Comparison of ENCODE assay signal across 17 cellular contexts in genomic region chr9:133424187-133424586, GRCh38. TPM values are rescaled to one million over a fixed set of nuclear protein-coding genes. Genes with fewer than 3 reads are reported as not detected.
DNase-seq lines count a peak whose midpoint lies in the region; ATAC-seq, FAIRE-seq and TF ChIP-seq lines count a peak whose summit lies in the region.
"Had no signal": no experiment of that assay in that cellular context is flagged by ENCODE, and none has a peak within 500 bp of the region (broad histone marks: within the 10 kb centered on the region; RNA-seq: fewer than 3 reads in every experiment).

No MANE protein-coding gene starts in this region.

- no peak for TF ChIP-seq CTCF in RWPE2 (IDR thresholded peaks at IDR 0.05; ENCODE audit: poor library complexity, severe bottlenecking)

- H3K4me3 ChIP-seq in H7 (ENCODE audit: insufficient read depth, low read depth, low read length) (no peak overlapping the region), RWPE2 (ENCODE audit: severe bottlenecking) (no peak overlapping the region), skeletal muscle tissue (ENCODE audit: low read length in 3 of 3) (no peak overlapping the region)
- H3K4me3 ChIP-seq: A549, GM12878, HAP-1 had no signal

- no peak for FAIRE-seq in urothelium cell line (lab: Jason Lieb, UNC)
- FAIRE-seq: A549, GM12878, H1 had no signal

- H3K27me3 ChIP-seq in H7 (ENCODE audit: control insufficient read depth, insufficient read depth, low read length) (peaks cover 2% of the 10 kb centered on the region; the same call in 1 of the 2 replicates), RWPE2 (ENCODE audit: insufficient read depth, poor library complexity, severe bottlenecking) (no peaks in the 10 kb centered on the region), skeletal muscle tissue (ENCODE audit: control insufficient read depth in 3 of 3, insufficient read depth in 3 of 3, low read length in 3 of 3) (peaks cover 6 to 14% (median 11%) of the 10 kb centered on the region in 3 donors)

- H3K36me3 ChIP-seq in H7 (replicated peaks; ENCODE audit: control insufficient read depth, insufficient read depth, low read length): no peaks in the 10 kb centered on the region
- H3K36me3 ChIP-seq in RWPE2 (ENCODE audit: low read depth): no peaks in the 10 kb centered on the region
- peaks cover 0 to 7% (median 5%) of the 10 kb centered on the region in 3 donors for H3K36me3 ChIP-seq in skeletal muscle tissue (ENCODE audit: control insufficient read depth in 3 of 3, insufficient read depth in 3 of 3, low read length in 3 of 3)
- H3K36me3 ChIP-seq: HAP-1 had no signal

- H3K9me3 ChIP-seq in RWPE2 (ENCODE audit: severe bottlenecking) (no peaks in the 10 kb centered on the region), skeletal muscle tissue (ENCODE audit: control insufficient read depth in 3 of 3, low read length in 3 of 3) (no peaks in the 10 kb centered on the region)
- H3K9me3 ChIP-seq: A549, HAP-1 had no signal

- H3K4me1 ChIP-seq in RWPE2 (ENCODE audit: insufficient read depth, poor library complexity, severe bottlenecking) (no peaks in the 10 kb centered on the region), skeletal muscle tissue (ENCODE audit: control insufficient read depth in 3 of 3, insufficient read depth in 3 of 3, low read length in 3 of 3) (peaks cover 8 to 17% (median 17%) of the 10 kb centered on the region in 3 donors)
- H3K4me1 ChIP-seq: HAP-1 had no signal

- H3K27ac ChIP-seq in RWPE2 (ENCODE audit: poor library complexity, severe bottlenecking): no peak overlapping the region
- peak overlapping the region; percentile 74 for H3K27ac ChIP-seq in skeletal muscle tissue (ENCODE audit: low read depth, low read length)
- H3K27ac ChIP-seq: A549, HL-60 had no signal

- no peak overlapping the region for H3K9ac ChIP-seq in skeletal muscle tissue (ENCODE audit: low read depth in 1 of 3, low read length in 3 of 3)

- no peak for ATAC-seq in RWPE2 (ENCODE audit: low read depth)
- ATAC-seq: A549; CD8-positive, alpha-beta T cell; GM12878 had no signal

- peak; percentile 33 for DNase-seq in H7
- peak; percentile 47 for DNase-seq in RWPE2 (ENCODE audit: low spot score)
- DNase-seq in NCI-H1048 (lab: John Stamatoyannopoulos, UW): no peak
- DNase-seq in NCI-H446 treated with DMSO at 0.1 percent for 48 hours (lab: John Stamatoyannopoulos, UW): no peak
- no peak for DNase-seq in urothelium cell line (ENCODE audit: low spot score)
- DNase-seq: AML-193; Calu3; CD8-positive, alpha-beta T cell; DMS79 treated with DMSO at 0.1 percent for 48 hours; KBM-7 had no signal

RNA-seq across cellular contexts. Expression of gene ADAMTS13, which starts 2.0 kb away (rescaled TPM):
- 2.8 and 5.5 TPM in 2 replicates for total RNA-seq in H7 (2014; rRNA removed; shearing (Covaris generic))
- 1.6 TPM for total RNA-seq in skeletal muscle tissue

RNA-seq across cellular contexts. Expression of gene REXO4, which starts 6.4 kb away (rescaled TPM):
- 28.5 and 33.5 TPM in 2 replicates for total RNA-seq in H7 (2014; rRNA removed; shearing (Covaris generic))
- 14.6 TPM for total RNA-seq in skeletal muscle tissue

RNA-seq across cellular contexts. Expression of gene CACFD1, which starts 35.6 kb away (rescaled TPM):
- total RNA-seq in H7 (2014; rRNA removed; shearing (Covaris generic)): 9.5 and 11.3 TPM in 2 replicates
- 4.7 TPM for total RNA-seq in skeletal muscle tissue

RNA-seq across cellular contexts. Expression of gene STKLD1, which starts 48.0 kb away (rescaled TPM):
- total RNA-seq in H7 (2014; rRNA removed; shearing (Covaris generic)): 0.17 and 0.41 TPM in 2 replicates
- total RNA-seq in skeletal muscle tissue: 1.0 TPM
- total RNA-seq: H1, HT1080 had no signal

RNA-seq across cellular contexts. Expression of gene SURF4, which starts 48.3 kb away (rescaled TPM):
- total RNA-seq in H7 (2014; rRNA removed; shearing (Covaris generic)): 174 and 181 TPM in 2 replicates
- total RNA-seq in skeletal muscle tissue: 166 TPM

Comparison
In these comparisons a context has a peak if more than half of its experiments do, and no peak if none do; other contexts are left out.
1. DNase-seq: peak in H7 (single experiment) and RWPE2 (single experiment); none in NCI-H1048 (single experiment), NCI-H446 treated with DMSO at 0.1 percent for 48 hours (single experiment) and urothelium cell line (single experiment).